Comparison of ENCODE assay signal across 8 cellular contexts in the genomic region with DNA sequence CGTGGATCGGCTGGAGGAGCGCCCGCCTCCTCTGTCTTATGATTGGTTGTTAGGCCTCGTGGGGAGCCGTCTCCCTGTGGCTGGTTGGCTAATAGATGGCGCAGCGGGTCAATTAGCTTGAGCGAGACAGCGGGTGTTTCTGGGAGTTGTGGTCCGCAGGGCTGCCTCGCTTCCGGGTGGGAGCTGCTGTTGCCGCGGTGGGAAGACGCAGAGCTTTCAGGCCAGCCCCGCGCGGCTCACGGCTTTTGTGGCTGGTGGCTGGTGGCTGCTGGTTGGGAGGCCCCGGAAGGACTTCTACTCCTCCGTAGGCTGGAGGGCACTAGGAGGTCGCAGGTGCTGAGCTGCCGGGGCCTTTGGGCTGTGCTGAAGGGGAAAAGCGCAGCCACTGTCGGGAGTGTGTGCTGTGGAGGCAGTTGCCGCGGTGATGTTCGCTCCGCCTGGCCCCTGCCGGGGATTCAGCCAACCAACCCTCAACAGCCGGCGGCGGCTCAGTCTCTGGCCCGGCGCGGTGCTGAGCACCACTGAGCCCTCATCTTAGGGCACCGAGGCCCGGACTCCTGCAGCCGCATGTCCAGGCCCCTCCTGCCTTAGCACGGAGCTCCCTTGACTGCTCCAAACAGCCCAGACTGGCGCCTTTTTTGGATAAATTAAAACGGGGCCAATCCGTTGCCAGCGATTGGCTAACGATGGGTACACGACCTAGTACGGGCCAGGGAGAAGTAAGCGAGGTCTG. TPM values are rescaled to one million over a fixed set of nuclear protein-coding genes. Genes with fewer than 3 reads are reported as not detected.
DNase-seq lines count a peak whose midpoint lies in the region; ATAC-seq and TF ChIP-seq lines count a peak whose summit lies in the region.

No MANE protein-coding gene starts in this region.

- 0 out of 2 replicates have a peak overlapping the region, but pooled peaks have one; percentile 39 for H2AFZ ChIP-seq in OCI-LY1 (ENCODE audit: low read length)

- DNase-seq in DMS 273 treated with DMSO at 0.1 percent for 48 hours (lab: John Stamatoyannopoulos, UW), result peak; percentile 94
- peak; percentile 97 for DNase-seq in HuH-7 (ENCODE audit: low spot score)
- peak; percentile 87 for DNase-seq in activated T-cell treated with anti-CD3 and anti-CD28 coated beads for 48 hours (ENCODE audit: low read depth)
- DNase-seq in epithelial cell of prostate (ENCODE audit: low read depth, low spot score), result peak; percentile 84
- DNase-seq in mucosa of descending colon, result peak; percentile 94 to 97 (median 97)
- DNase-seq in stimulated activated CD8-positive, alpha-beta memory T cell treated with anti-CD3 and anti-CD28 coated beads, Interleukin-4, amount 100 ng/mL, for 1 hour (ENCODE audit: low read depth in 2 of 2, low spot score in 1 of 2), result peak; percentile 80 to 87

- intact Hi-C loops in mucosa of descending colon (cut with DNase I, micrococcal nuclease), result no loop called here

- peak overlapping the region; percentile 89 for H3K9ac ChIP-seq in OCI-LY1 (ENCODE audit: low read length)

- H3K36me3 ChIP-seq in OCI-LY1 (ENCODE audit: insufficient read depth, low read length), result no peaks in the 10 kb centered on the region; the same call in 1 of the 2 replicates
- no peaks in the 10 kb centered on the region for H3K36me3 ChIP-seq in mucosa of descending colon (ENCODE audit: low read depth)

- no peaks in the 10 kb centered on the region; the same call in 1 of the 2 replicates for H3K79me2 ChIP-seq in OCI-LY1 (ENCODE audit: insufficient read depth, low read length)

- H3K4me2 ChIP-seq in OCI-LY1 (ENCODE audit: low read length), result peak overlapping the region; percentile 85

- peak overlapping the region; percentile 79 for H3K4me3 ChIP-seq in OCI-LY1 (ENCODE audit: low read depth, low read length, poor library complexity, severe bottlenecking)
- H3K4me3 ChIP-seq in mucosa of descending colon, result peak overlapping the region; percentile 72

- no peaks in the 10 kb centered on the region for H3K27me3 ChIP-seq in OCI-LY1 (ENCODE audit: insufficient read depth, low read length)

- ATAC-seq in GM21526 (IDR thresholded peaks at IDR 0.05; ENCODE audit: low FRiP score, unreplicated experiment) (peak; percentile 86), mucosa of descending colon (peak; percentile 90)

- no peaks in the 10 kb centered on the region for H3K9me3 ChIP-seq in OCI-LY1 (ENCODE audit: low read length)
- H3K9me3 ChIP-seq in mucosa of descending colon, result no peaks in the 10 kb centered on the region

- H3K4me1 ChIP-seq in OCI-LY1 (ENCODE audit: insufficient read depth, low read length, severe bottlenecking) (peaks cover 29% of the 10 kb centered on the region), mucosa of descending colon (ENCODE audit: low read depth) (peaks cover 8% of the 10 kb centered on the region)

- no peak for TF ChIP-seq CTCF in OCI-LY1 (IDR thresholded peaks at IDR 0.05; ENCODE audit: low read length)
- no peak for TF ChIP-seq CTCF in mucosa of descending colon (IDR thresholded peaks at IDR 0.05)

- no peaks in the 10 kb centered on the region for H3K9me2 ChIP-seq in OCI-LY1 (ENCODE audit: low read depth, low read length)

- H3F3A ChIP-seq in OCI-LY1 (ENCODE audit: insufficient read depth, low read length), result no peaks in the 10 kb centered on the region

- no peaks in the 10 kb centered on the region for H4K20me1 ChIP-seq in OCI-LY1 (ENCODE audit: insufficient read depth, low read length)

- H3K27ac ChIP-seq in OCI-LY1 (ENCODE audit: low read depth, low read length, poor library complexity, severe bottlenecking) (peak overlapping the region; percentile 77), epithelial cell of prostate (peak overlapping the region; percentile 80)

RNA-seq across cellular contexts. Expression of a gene that starts 0.7 kb away (rescaled TPM):
- total RNA-seq in mucosa of descending colon, result 10 to 100 TPM in 1 of 3 donors, 1 to 10 TPM in 2; 2.3 to 10.4 (median 4.2) TPM

RNA-seq across cellular contexts. Expression of a gene that starts 24.9 kb away (rescaled TPM):
- total RNA-seq in mucosa of descending colon, result 10 to 100 TPM; 44.3 to 58.2 (median 57.2) TPM

Comparison
In these comparisons a context has a peak if more than half of its experiments do, and no peak if none do; other contexts are left out.
1. Peak in every context shown above with its lines: DNase-seq, ATAC-seq, H3K4me3 ChIP-seq and H3K27ac ChIP-seq.